Comparison of ENCODE assay signal across 8 cellular contexts in the genomic region with DNA sequence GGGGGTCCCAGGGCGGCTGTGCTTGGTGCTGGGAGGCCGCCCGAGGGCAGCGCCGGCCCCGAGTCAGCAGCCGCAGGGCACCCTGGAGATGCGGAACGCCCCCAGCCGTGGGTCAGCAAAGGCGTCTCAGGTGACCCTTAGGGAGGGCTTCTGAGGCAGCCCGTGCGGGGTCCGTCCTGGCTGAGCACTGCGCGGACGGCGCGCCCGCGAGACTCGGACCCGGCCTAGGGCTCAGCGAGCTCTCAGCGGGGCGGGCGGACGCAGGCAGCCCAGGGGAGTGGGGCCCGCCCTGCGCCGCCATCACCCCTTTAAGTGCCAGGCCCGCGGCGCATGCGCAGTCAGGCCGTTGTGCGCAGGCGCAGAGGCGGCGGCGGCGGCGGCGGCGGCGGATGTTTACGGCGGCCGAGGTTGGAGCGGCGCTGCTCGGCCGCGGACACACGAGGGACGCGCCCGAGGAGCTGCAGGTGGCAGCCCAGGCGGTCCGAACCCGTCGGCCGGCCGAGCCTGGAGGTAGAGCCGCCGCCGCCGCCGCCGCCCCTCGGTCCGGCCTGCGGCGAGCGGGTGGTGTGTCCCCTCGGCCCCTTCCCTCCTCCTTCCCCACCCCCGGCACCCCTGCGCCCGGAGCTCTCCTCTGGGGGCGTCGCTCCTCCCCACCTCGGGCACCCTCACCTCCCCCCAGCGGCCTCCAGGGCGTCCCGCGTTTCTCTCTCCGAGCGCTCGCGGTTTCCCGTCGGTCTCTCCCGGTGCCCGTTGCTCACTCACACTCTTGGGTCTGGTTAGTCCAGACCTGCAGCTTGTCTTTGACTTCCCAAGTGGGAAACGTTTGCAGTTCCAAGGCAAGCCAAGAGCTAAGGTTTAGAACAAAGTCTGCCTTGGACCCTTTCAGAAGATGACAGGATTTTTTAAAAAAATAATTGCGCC. TPM values are rescaled to one million over a fixed set of nuclear protein-coding genes. Genes with fewer than 3 reads are reported as not detected.
A peak's percentile ranks its signal among the peaks of the same experiment; 100 is the strongest.
DNase-seq lines count a peak whose midpoint lies in the region; ATAC-seq and TF ChIP-seq lines count a peak whose summit lies in the region.

Gene PCMTD2 (plus strand): TSS at position 388 of the 921 bp plus-strand sequence. CDS start 4,218 bp downstream, outside the sequence.

- no peaks in the 10 kb centered on the region for H3K36me3 Mint-ChIP-seq in progenitor cell of endocrine pancreas (ENCODE audit: insufficient read depth)

- intact Hi-C loops in adrenal gland (cut with DNase I): no loop called here
- intact Hi-C loops in left cardiac atrium (cut with DNase I): loop anchor here in 1 of 2 donors (5.0 kb wide), 1 partner anchor 43 kb away; no protein-coding TSS in a partner anchor
- intact Hi-C loops in upper lobe of right lung (cut with DNase I): no loop called here

- H3K9me3 ChIP-seq in adrenal gland (replicated peaks in 1 of 3) (no peaks in the 10 kb centered on the region), upper lobe of right lung (no peaks in the 10 kb centered on the region)

- H3K27ac ChIP-seq in adrenal gland: peak within 1 kb of the TSS in 4 of 5 donors; percentile 54 to 86 (median 78)
- H3K27ac ChIP-seq in upper lobe of right lung: peak within 1 kb of the TSS; percentile 90

- peak within 1 kb of the TSS; percentile 97 for H3K27ac Mint-ChIP-seq in progenitor cell of endocrine pancreas

- TF ChIP-seq CTCF in GM12865 (IDR thresholded peaks at IDR 0.05; ENCODE audit: insufficient read depth, low read depth, low read length, missing control alignments): no peak
- peak in 1 of 6 experiments; percentile 13 for TF ChIP-seq CTCF in adrenal gland (IDR thresholded peaks at IDR 0.05)
- no peak for TF ChIP-seq CTCF in progenitor cell of endocrine pancreas (IDR thresholded peaks at IDR 0.05; ENCODE audit: unreplicated experiment)
- no peak for TF ChIP-seq CTCF in upper lobe of right lung (IDR thresholded peaks at IDR 0.05)

- H3K4me3 ChIP-seq in GM12865 (ENCODE audit: low read depth, low read length) (peak within 1 kb of the TSS; percentile 94), adrenal gland (peak within 1 kb of the TSS; percentile 53 to 99 (median 91)), upper lobe of right lung (peak within 1 kb of the TSS; percentile 83)

- H3K27me3 Mint-ChIP-seq in progenitor cell of endocrine pancreas: no peaks in the 10 kb centered on the region

- H3K4me1 Mint-ChIP-seq in progenitor cell of endocrine pancreas (ENCODE audit: low read depth): peaks cover 28% of the 10 kb centered on the region

- peak within 1 kb of the TSS; percentile 96 for H3K4me3 Mint-ChIP-seq in progenitor cell of endocrine pancreas (ENCODE audit: low read depth)

- H3K4me1 ChIP-seq in adrenal gland (replicated peaks in 1 of 2) (peaks cover 14 to 48% of the 10 kb centered on the region in 2 donors), upper lobe of right lung (peaks cover 30% of the 10 kb centered on the region)

- 0% methylated on average over 2 to 95 of the region's 96 CpGs for WGBS in adrenal gland, 4 donors

- H3K9me3 Mint-ChIP-seq in progenitor cell of endocrine pancreas (ENCODE audit: low read depth): no peaks in the 10 kb centered on the region

- ATAC-seq in HG02678 (IDR thresholded peaks at IDR 0.05; ENCODE audit: unreplicated experiment): peak; percentile 79
- ATAC-seq in left cardiac atrium: peak; percentile 96
- ATAC-seq in upper lobe of right lung: peak; percentile 96

- H3K27me3 ChIP-seq in adrenal gland (no peaks in the 10 kb centered on the region), upper lobe of right lung (no peaks in the 10 kb centered on the region)

- DNase-seq in GM12865 (ENCODE audit: low read depth) (peak; percentile 94), NCI-H128 (lab: John Stamatoyannopoulos, UW; ENCODE audit: unreplicated experiment) (peak; percentile 76), T-helper 1 cell (peak; percentile 71 to 89 (median 76)), adrenal gland (peak; percentile 74 to 90 (median 85)), left cardiac atrium (peak; percentile 89), progenitor cell of endocrine pancreas (ENCODE audit: low spot score, unreplicated experiment) (peak; percentile 84), upper lobe of right lung (peak; percentile 91)

- TF ChIP-seq POLR2A in adrenal gland (IDR thresholded peaks at IDR 0.05): peak; percentile 56 to 64

- peaks cover 0 to 3% of the 10 kb centered on the region in 2 donors for H3K36me3 ChIP-seq in adrenal gland (replicated peaks in 1 of 2)
- no peaks in the 10 kb centered on the region for H3K36me3 ChIP-seq in upper lobe of right lung

RNA-seq across cellular contexts. Expression of gene PCMTD2, which starts in this region (rescaled TPM):
- 100 to 1,000 TPM in 3 of 8 donors, 10 to 100 TPM in 5; 47.9 to 120 (median 80.3) TPM for total RNA-seq in adrenal gland
- 10 to 100 TPM; 32.0 to 49.3 (median 39.1) TPM for polyA plus RNA-seq in adrenal gland
- total RNA-seq in left cardiac atrium: 10 to 100 TPM; 54.9 to 76.4 TPM
- total RNA-seq in progenitor cell of endocrine pancreas: 102 and 106 TPM in 2 replicates
- total RNA-seq in upper lobe of right lung: 58.8 TPM

Comparison
In these comparisons a context has a peak if more than half of its experiments do, and no peak if none do; other contexts are left out.
1. Peak in every context shown above with its lines: DNase-seq, ATAC-seq, H3K4me3 ChIP-seq and H3K27ac ChIP-seq.